In genomic region chr6:105994522-105995402, GRCh38 we compare ENCODE assay signal across 8 cellular contexts.
A peak's percentile ranks its signal among the peaks of the same experiment; 100 is the strongest.
DNase-seq lines count a peak whose midpoint lies in the region; ATAC-seq and TF ChIP-seq lines count a peak whose summit lies in the region.

No MANE protein-coding gene starts in this region.

- WGBS in stomach, 5 donors: 0 to 5% (median 3%) methylated on average over 53 to 60 of the region's 60 CpGs

- TF ChIP-seq POLR2A in stomach (IDR thresholded peaks at IDR 0.05): no peak

- TF ChIP-seq CTCF in epithelial cell of proximal tubule (conservative IDR thresholded peaks at IDR 0.05; ENCODE audit: low read depth, low read length): no peak
- no peak for TF ChIP-seq CTCF in stomach (IDR thresholded peaks at IDR 0.05)

- H3K27ac ChIP-seq in mucosa of rectum (ENCODE audit: low read depth in 2 of 2, low read length in 2 of 2) (peak overlapping the region; percentile 76 to 82), stomach (peak overlapping the region; percentile 79 to 91 (median 80))

- TF ChIP-seq EP300 in stomach (IDR thresholded peaks at IDR 0.05): no peak

- peaks cover 3 to 6% of the 10 kb centered on the region in 2 donors for H3K4me1 ChIP-seq in mucosa of rectum (ENCODE audit: control insufficient read depth in 2 of 2, insufficient read depth in 2 of 2, low read length in 2 of 2)
- H3K4me1 ChIP-seq in stomach: peaks cover 5 to 42% (median 30%) of the 10 kb centered on the region in 4 donors

- H3K4me3 ChIP-seq in epithelial cell of proximal tubule (ENCODE audit: low read depth, low read length) (peak overlapping the region; percentile 56), mucosa of rectum (ENCODE audit: low read length in 2 of 2) (peak overlapping the region; percentile 69 to 88), stomach (peak overlapping the region; percentile 38 to 58 (median 57))

- H3K36me3 ChIP-seq in mucosa of rectum (ENCODE audit: control insufficient read depth in 2 of 2, insufficient read depth in 2 of 2, low read length in 2 of 2) (no peaks in the 10 kb centered on the region), stomach (no peaks in the 10 kb centered on the region)

- peak; percentile 28 for ATAC-seq in GM18909 (IDR thresholded peaks at IDR 0.05; ENCODE audit: poor library complexity, unreplicated experiment)
- no peak for ATAC-seq in GM18520 (IDR thresholded peaks at IDR 0.05; ENCODE audit: unreplicated experiment)
- no peak for ATAC-seq in GM21515 (IDR thresholded peaks at IDR 0.05; ENCODE audit: unreplicated experiment)

- H3K27me3 ChIP-seq in mucosa of rectum (ENCODE audit: control insufficient read depth in 2 of 2, insufficient read depth in 2 of 2, low read length in 2 of 2) (peaks cover 6 to 20% of the 10 kb centered on the region in 2 donors), stomach (peaks cover 4 to 98% (median 32%) of the 10 kb centered on the region in 3 donors)

- peak; percentile 21 for DNase-seq in NCI-H460 (ENCODE audit: extremely low read depth, low read depth)
- peak; percentile 33 for DNase-seq in activated T-cell treated with anti-CD3 and anti-CD28 coated beads for 1 hour (ENCODE audit: low read depth)
- no peak for DNase-seq in epithelial cell of proximal tubule (ENCODE audit: low read depth)
- DNase-seq in stomach: peak; percentile 57

- peak overlapping the region; percentile 57 to 75 for H3K9ac ChIP-seq in mucosa of rectum (ENCODE audit: low read depth in 1 of 2, low read length in 2 of 2)

- intact Hi-C loops in stomach (cut with DNase I; ENCODE audit: low total_unique reads): no loop called here

- H3K9me3 ChIP-seq in mucosa of rectum (ENCODE audit: control insufficient read depth in 2 of 2, low read length in 2 of 2) (no peaks in the 10 kb centered on the region), stomach (no peaks in the 10 kb centered on the region)
